Comparison of ENCODE assay signal across 3 cellular contexts in genomic region chr7:100175296-100175935, GRCh38.
TF ChIP-seq lines count a peak whose summit lies in the region.

No MANE protein-coding gene starts in this region.

TF ChIP-seq in SK-N-SH, 30 proteins besides CTCF, POLR2A, EP300 and RAD21 (continued from another document and continues in another):
- TF ChIP-seq MAX (IDR thresholded peaks at IDR 0.05; ENCODE audit: low read depth) = no peak
- TF ChIP-seq EZH2phosphoT487 (IDR thresholded peaks at IDR 0.05; ENCODE audit: borderline replicate concordance, low read depth) = no peak
- no peak for TF ChIP-seq FOXJ3 (CRISPR knock-in tag; IDR thresholded peaks at IDR 0.05)
- TF ChIP-seq SIN3A (IDR thresholded peaks at IDR 0.05; ENCODE audit: borderline replicate concordance, low read depth, low read length) = no peak
- TF ChIP-seq FOSL2 (IDR thresholded peaks at IDR 0.05; ENCODE audit: borderline replicate concordance, low read depth) = no peak
- TF ChIP-seq RFX5 (IDR thresholded peaks at IDR 0.05; ENCODE audit: low read length) = no peak
- TF ChIP-seq ZBTB33 (IDR thresholded peaks at IDR 0.05; ENCODE audit: borderline replicate concordance, low read depth) = no peak
- TF ChIP-seq REST (IDR thresholded peaks at IDR 0.05; ENCODE audit: low read depth, low read length) = no peak
- TF ChIP-seq USF1 (IDR thresholded peaks at IDR 0.05; ENCODE audit: borderline replicate concordance, low read depth) = no peak
- TF ChIP-seq TAF1 (IDR thresholded peaks at IDR 0.05; ENCODE audit: borderline replicate concordance, low read depth, low read length) = no peak
- no peak for TF ChIP-seq TCF12 (IDR thresholded peaks at IDR 0.05)
- TF ChIP-seq CHD2 (IDR thresholded peaks at IDR 0.05; ENCODE audit: low read length, partially characterized antibody) = no peak

TF ChIP-seq in SK-N-SH treated with all-trans-retinoic acid at 6 μM for 48 hours, 23 proteins besides CTCF, POLR2A, EP300 and RAD21 (continued from another document):
- TF ChIP-seq TSHZ2 (CRISPR knock-in tag; IDR thresholded peaks at IDR 0.05) (no peak), ZC3H10 (CRISPR knock-in tag; IDR thresholded peaks at IDR 0.05) (no peak), TOX (CRISPR knock-in tag; IDR thresholded peaks at IDR 0.05; ENCODE audit: borderline replicate concordance) (no peak), ZFP30 (CRISPR knock-in tag; IDR thresholded peaks at IDR 0.05) (no peak), PATZ1 (CRISPR knock-in tag; IDR thresholded peaks at IDR 0.05; ENCODE audit: borderline replicate concordance) (no peak), ESRRG (CRISPR knock-in tag; IDR thresholded peaks at IDR 0.05) (no peak), SNAI2 (CRISPR knock-in tag; IDR thresholded peaks at IDR 0.05) (no peak), TCF4 (CRISPR knock-in tag; IDR thresholded peaks at IDR 0.05; ENCODE audit: borderline replicate concordance) (no peak), CREB5 (CRISPR knock-in tag; IDR thresholded peaks at IDR 0.05; ENCODE audit: low read depth) (no peak), ZNF70 (CRISPR knock-in tag; IDR thresholded peaks at IDR 0.05) (no peak), CSDC2 (CRISPR knock-in tag; IDR thresholded peaks at IDR 0.05) (no peak), POU6F1 (CRISPR knock-in tag; IDR thresholded peaks at IDR 0.05; ENCODE audit: borderline replicate concordance, low read depth) (no peak), RARB (CRISPR knock-in tag; IDR thresholded peaks at IDR 0.05) (no peak), PPARA (CRISPR knock-in tag; IDR thresholded peaks at IDR 0.05; ENCODE audit: borderline replicate concordance) (no peak), ISL1 (CRISPR knock-in tag; IDR thresholded peaks at IDR 0.05) (no peak)

TF ChIP-seq in GM23338, 12 proteins besides CTCF, POLR2A, EP300 and RAD21 (continued from another document):
- no peak for TF ChIP-seq ETS1 (IDR thresholded peaks at IDR 0.05)
- TF ChIP-seq JUNB (IDR thresholded peaks at IDR 0.05; ENCODE audit: unreplicated experiment) = no peak
- no peak for TF ChIP-seq POLR2AphosphoS5 (IDR thresholded peaks at IDR 0.05; ENCODE audit: low read depth)
- TF ChIP-seq NANOG (IDR thresholded peaks at IDR 0.05; ENCODE audit: borderline replicate concordance) = no peak
- no peak for TF ChIP-seq STAT1 (IDR thresholded peaks at IDR 0.05; ENCODE audit: unreplicated experiment)
